ENCODE assay signal across 21 cellular contexts in genomic region chr1:110478241-110478640, GRCh38. TPM values are rescaled to one million over a fixed set of nuclear protein-coding genes. Genes with fewer than 3 reads are reported as not detected.
A peak's percentile ranks its signal among the peaks of the same experiment; 100 is the strongest.
DNase-seq lines count a peak whose midpoint lies in the region; ATAC-seq, FAIRE-seq and TF ChIP-seq lines count a peak whose summit lies in the region.
"Had no signal": no experiment of that assay in that cellular context is flagged by ENCODE, and none has a peak within 500 bp of the region (broad histone marks: within the 10 kb centered on the region; RNA-seq: fewer than 3 reads in every experiment).

No MANE protein-coding gene starts in this region.

- H3K9me3 ChIP-seq in A549 (no peaks in the 10 kb centered on the region), WERI-Rb-1 (ENCODE audit: severe bottlenecking) (no peaks in the 10 kb centered on the region), small intestine (ENCODE audit: control insufficient read depth, low read depth) (no peaks in the 10 kb centered on the region)
- H3K9me3 ChIP-seq: BE2C had no signal

- no peak for TF ChIP-seq POLR2A in A549 (IDR thresholded peaks at IDR 0.05; ENCODE audit: low read length)

- CTCF ChIA-PET in A549 (lab: Yijun Ruan, JAX), result interaction anchor here (0.9 to 6.2 kb wide), 8 partner anchors 14 to 275 kb away, joined by 3 to 34 read pairs (median 6); no protein-coding TSS in a partner anchor

- no peaks in the 10 kb centered on the region for H3K36me3 ChIP-seq in WERI-Rb-1
- H3K36me3 ChIP-seq in small intestine (ENCODE audit: control insufficient read depth in 2 of 2, insufficient read depth in 2 of 2, low read length in 2 of 2), result no peaks in the 10 kb centered on the region
- H3K36me3 ChIP-seq: BE2C had no signal

- WGBS in A549 (ENCODE audit: missing lambda C conversion rate), result 94% methylated on average over 2 of the region's 2 CpGs
- WGBS in small intestine, 3 donors, result 19 to 48% (median 23%) methylated on average over 2 of the region's 2 CpGs

- no peak for DNase-seq in A549 (ENCODE audit: low read depth in 1 of 2, low spot score in 1 of 2)
- peak; percentile 54 for DNase-seq in NCI-H82 (lab: John Stamatoyannopoulos, UW)
- peak; percentile 33 for DNase-seq in WERI-Rb-1
- DNase-seq in small intestine, result peak; percentile 78
- no peak for DNase-seq in NCI-H1417 treated with DMSO at 0.1 percent for 48 hours (lab: John Stamatoyannopoulos, UW)
- DNase-seq in DMS 273 (lab: John Stamatoyannopoulos, UW; ENCODE audit: unreplicated experiment), result no peak
- DNase-seq: BE2C, DMS 273 treated with DMSO at 0.1 percent for 48 hours, DMS79 treated with DMSO at 0.1 percent for 48 hours, GF-D8, NCI-H1105 treated with DMSO at 0.1 percent for 48 hours, NCI-H2029, NCI-H446, NCI-H524 treated with DMSO at 0.1 percent for 48 hours, NCI-H774, SHP77 treated with DMSO at 0.1 percent for 48 hours had no signal

- peak overlapping the region; percentile 62; the same call in 2 of the 3 replicates for H3K4me2 ChIP-seq in A549

- peaks cover 32% of the 10 kb centered on the region for H3K4me1 ChIP-seq in A549
- H3K4me1 ChIP-seq in small intestine (ENCODE audit: control insufficient read depth in 2 of 2, insufficient read depth in 1 of 2, low read depth in 1 of 2, low read length in 1 of 2), result no peaks in the 10 kb centered on the region
- H3K4me1 ChIP-seq: BE2C had no signal

- no peak overlapping the region for H3K4me3 ChIP-seq in A549
- H3K4me3 ChIP-seq in WERI-Rb-1 (ENCODE audit: low read depth, low read length), result no peak overlapping the region
- no peak overlapping the region for H3K4me3 ChIP-seq in small intestine (ENCODE audit: low read depth in 1 of 2, low read length in 2 of 2)

- FAIRE-seq in A549 (lab: Jason Lieb, UNC) (no peak), small intestine (lab: Jason Lieb, UNC) (no peak)
- FAIRE-seq: GM12892, H54 had no signal

- no peak for TF ChIP-seq EP300 in A549 (IDR thresholded peaks at IDR 0.05)

- POLR2A ChIA-PET in A549 (lab: Yijun Ruan, JAX), result interaction anchor here (1.5 kb wide), 1 partner anchor 18 kb away, joined by 4 read pairs; no protein-coding TSS in a partner anchor

- H3K27ac ChIP-seq in A549, result peak overlapping the region; percentile 66 to 82
- peak overlapping the region; percentile 4 for H3K27ac ChIP-seq in WERI-Rb-1
- no peak overlapping the region for H3K27ac ChIP-seq in small intestine (ENCODE audit: low read depth in 1 of 2, low read length in 1 of 2)
- H3K27ac ChIP-seq: 22Rv1, HL-60 had no signal

- H3K27me3 ChIP-seq in WERI-Rb-1 (ENCODE audit: insufficient read depth, low read depth, severe bottlenecking) (no peaks in the 10 kb centered on the region), small intestine (ENCODE audit: control insufficient read depth in 2 of 2, insufficient read depth in 2 of 2, low read length in 2 of 2) (no peaks in the 10 kb centered on the region)
- H3K27me3 ChIP-seq: BE2C had no signal

- TF ChIP-seq CTCF in A549 (IDR thresholded peaks at IDR 0.05), result no peak
- no peak for TF ChIP-seq CTCF in WERI-Rb-1 (IDR thresholded peaks at IDR 0.05; ENCODE audit: low read depth, low read length)

- TF ChIP-seq RAD21 in A549 (conservative IDR thresholded peaks at IDR 0.05 in 1 of 2, IDR thresholded peaks at IDR 0.05 in 1 of 2), result no peak

- ATAC-seq in A549 (no peak), GM19351 (IDR thresholded peaks at IDR 0.05; ENCODE audit: unreplicated experiment) (no peak)

TF ChIP-seq in A549, 52 proteins besides CTCF, POLR2A, EP300 and RAD21:
- TF ChIP-seq HOXA7 (CRISPR knock-in tag; IDR thresholded peaks at IDR 0.05) (no peak), HEYL (CRISPR knock-in tag; IDR thresholded peaks at IDR 0.05) (no peak), CBX2 (IDR thresholded peaks at IDR 0.05; ENCODE audit: borderline replicate concordance, low read depth) (no peak), KDM5A (IDR thresholded peaks at IDR 0.05) (no peak), CHD2 (IDR thresholded peaks at IDR 0.05; ENCODE audit: low read length, partially characterized antibody) (no peak), HMGXB4 (CRISPR knock-in tag; IDR thresholded peaks at IDR 0.05; ENCODE audit: borderline replicate concordance) (no peak), CEBPB (IDR thresholded peaks at IDR 0.05) (no peak), EHF (CRISPR knock-in tag; IDR thresholded peaks at IDR 0.05) (no peak)

RNA-seq across cellular contexts. Expression of gene PROK1, which starts 27.3 kb away (rescaled TPM):
- polyA plus RNA-seq in A549 (2011; rRNA removed) (not detected in 2 replicates), A549 (2017; fragmentation: RNase III; extraction: RNeasy Plus Mini Kit Qiagen cat#74134 plus additional on column Dnase treatment) (not detected in 3 replicates), small intestine (under 1 TPM in 1 of 3 donors, not detected in 2; 0.07 TPM)
- not detected in 2 replicates for polyA plus RNA-seq in A549 (2012; cell fraction: cytosol; rRNA removed)
- polyA plus RNA-seq in A549 (2012; cell fraction: nucleus; rRNA removed), result not detected in 2 replicates
- polyA minus RNA-seq in A549 (2011; rRNA and poly(A)+ RNA removed), result not detected in 2 replicates

RNA-seq across cellular contexts. Expression of gene KCNA10, which starts 40.7 kb away (rescaled TPM):
- polyA plus RNA-seq in A549 (2011; rRNA removed) (not detected in 2 replicates), A549 (2017; fragmentation: RNase III; extraction: RNeasy Plus Mini Kit Qiagen cat#74134 plus additional on column Dnase treatment) (not detected in 3 replicates), small intestine (not detected)
- polyA plus RNA-seq in A549 (2012; cell fraction: cytosol; rRNA removed), result not detected in 2 replicates
- not detected in 2 replicates for polyA plus RNA-seq in A549 (2012; cell fraction: nucleus; rRNA removed)
- not detected in 2 replicates for polyA minus RNA-seq in A549 (2011; rRNA and poly(A)+ RNA removed)

Comparison
In these comparisons a context has a peak if more than half of its experiments do, and no peak if none do; other contexts are left out.
1. DNase-seq: peak in NCI-H82 (single experiment), WERI-Rb-1 (single experiment) and small intestine (single experiment); none in A549 (0 of 2), NCI-H1417 treated with DMSO at 0.1 percent for 48 hours (single experiment) and DMS 273 (single experiment).
2. H3K27ac ChIP-seq: peak in A549 (2 of 2) and WERI-Rb-1 (single experiment); none in small intestine (0 of 2).